Comparison of ENCODE assay signal across 1 cellular context in the genomic region with DNA sequence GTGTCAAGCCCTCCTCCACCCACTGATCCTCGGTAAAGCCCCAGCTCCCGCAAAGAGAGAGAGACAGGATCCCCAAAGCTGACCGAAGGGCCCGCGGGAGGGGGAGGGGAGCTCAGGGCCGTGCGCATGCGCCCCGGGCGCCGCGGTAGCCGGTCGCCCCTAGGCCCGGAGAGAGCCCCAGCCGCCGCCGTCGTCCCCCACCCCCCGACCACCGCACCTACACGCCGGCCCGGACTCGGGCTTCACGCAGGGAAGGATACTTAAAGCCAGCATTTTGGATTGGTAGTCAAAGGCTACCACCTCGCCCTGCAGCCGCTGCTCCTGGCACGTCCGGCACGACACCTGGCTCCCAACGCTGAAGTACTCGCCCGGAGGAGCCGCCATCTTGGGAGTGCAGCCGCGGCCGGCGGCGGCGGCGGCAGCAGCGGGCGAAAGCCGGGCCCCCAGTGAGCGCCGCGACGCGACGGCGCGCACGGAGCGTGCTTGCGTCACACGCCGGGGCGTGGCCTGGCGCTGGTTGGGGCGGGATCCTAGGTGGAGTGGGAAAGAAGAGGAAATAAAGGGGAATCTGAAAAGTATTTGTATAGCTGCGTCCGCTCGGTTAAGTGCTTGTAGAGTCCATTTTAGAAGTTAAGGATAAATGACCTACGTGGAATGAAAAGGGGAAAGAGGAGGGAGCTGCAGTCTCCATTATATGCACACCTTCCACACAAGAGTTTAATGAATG.
TF ChIP-seq lines count a peak whose summit lies in the region.

A gene (minus strand): TSS at position 468 of the 727 bp plus-strand sequence. CDS start 84 bp downstream, at position 384.

TF ChIP-seq in HepG2, 621 proteins besides CTCF, POLR2A, EP300 and RAD21 (continued from another document and continues in another):
- TF ChIP-seq MIER2 (CRISPR knock-in tag; IDR thresholded peaks at IDR 0.05) (0 out of 2 replicates have a peak, but pooled peaks have one; percentile 9), ZNF24 (IDR thresholded peaks at IDR 0.05) (0 out of 2 replicates have a peak, but pooled peaks have one; percentile 43), ZFP90 (CRISPR knock-in tag; IDR thresholded peaks at IDR 0.05; ENCODE audit: borderline replicate concordance) (peak; percentile 72; the same call in 1 of the 2 replicates), CBX1 (IDR thresholded peaks at IDR 0.05; ENCODE audit: low read depth) (no peak), YY1 (IDR thresholded peaks at IDR 0.05; ENCODE audit: insufficient read depth, insufficient replicate concordance, low read depth, low read length) (peak; percentile 96), RFX5 (IDR thresholded peaks at IDR 0.05; ENCODE audit: low read depth, low read length) (0 out of 2 replicates have a peak, but pooled peaks have one; percentile 10), TP53 (CRISPR knock-in tag; conservative IDR thresholded peaks at IDR 0.05) (0 out of 2 replicates have a peak, but pooled peaks have one; percentile 4), KDM5B (CRISPR knock-in tag; IDR thresholded peaks at IDR 0.05; ENCODE audit: borderline replicate concordance) (no peak), SKI (IDR thresholded peaks at IDR 0.05; ENCODE audit: partially characterized antibody) (peak; percentile 86), RBM22 (optimal IDR thresholded peaks at IDR 0.05; ENCODE audit: low read length) (no peak), RARG (CRISPR knock-in tag; IDR thresholded peaks at IDR 0.05; ENCODE audit: low read depth) (no peak; the same call in 1 of the 2 replicates), ZNF296 (CRISPR knock-in tag; conservative IDR thresholded peaks at IDR 0.05) (no peak), NRL (CRISPR knock-in tag; IDR thresholded peaks at IDR 0.05; ENCODE audit: borderline replicate concordance) (no peak; the same call in 1 of the 2 replicates), MAF1 (CRISPR knock-in tag; IDR thresholded peaks at IDR 0.05; ENCODE audit: borderline replicate concordance) (no peak), PRPF4 (IDR thresholded peaks at IDR 0.05; ENCODE audit: low read depth, low read length, poor library complexity, severe bottlenecking) (peak; percentile 57), ZNF274 (CRISPR knock-in tag; IDR thresholded peaks at IDR 0.05) (peak; percentile 46; the same call in 1 of the 2 replicates), ZNF34 (CRISPR knock-in tag; IDR thresholded peaks at IDR 0.05; ENCODE audit: borderline replicate concordance) (peak; percentile 86; the same call in 1 of the 2 replicates), MIER3 (CRISPR knock-in tag; IDR thresholded peaks at IDR 0.05; ENCODE audit: borderline replicate concordance) (peak; percentile 30; the same call in 1 of the 2 replicates), KLF11 (CRISPR knock-in tag; IDR thresholded peaks at IDR 0.05) (no peak), MAFK (conservative IDR thresholded peaks at IDR 0.05 in 1 of 2, IDR thresholded peaks at IDR 0.05 in 1 of 2; ENCODE audit: low read length in 2 of 2) (no peak), PAX8 (CRISPR knock-in tag; IDR thresholded peaks at IDR 0.05; ENCODE audit: borderline replicate concordance) (no peak), THYN1 (CRISPR knock-in tag; IDR thresholded peaks at IDR 0.05; ENCODE audit: borderline replicate concordance, low read depth) (no peak), ZNF746 (CRISPR knock-in tag; IDR thresholded peaks at IDR 0.05) (no peak; the same call in 1 of the 2 replicates), PCBP1 (IDR thresholded peaks at IDR 0.05; ENCODE audit: borderline replicate concordance, low read depth, low read length) (no peak), HOXA5 (CRISPR knock-in tag; IDR thresholded peaks at IDR 0.05) (peak; percentile 64; the same call in 1 of the 2 replicates), ZSCAN29 (CRISPR knock-in tag; conservative IDR thresholded peaks at IDR 0.05) (peak; percentile 65; the same call in 1 of the 2 replicates), ZNF776 (CRISPR knock-in tag; IDR thresholded peaks at IDR 0.05) (0 out of 2 replicates have a peak, but pooled peaks have one; percentile 76), NCOR1 (IDR thresholded peaks at IDR 0.05; ENCODE audit: borderline replicate concordance, low read length) (0 out of 2 replicates have a peak, but pooled peaks have one; percentile 5), FIP1L1 (IDR thresholded peaks at IDR 0.05; ENCODE audit: borderline replicate concordance, insufficient read depth, low read depth, low read length) (no peak)
- TF ChIP-seq, protein P1, sequence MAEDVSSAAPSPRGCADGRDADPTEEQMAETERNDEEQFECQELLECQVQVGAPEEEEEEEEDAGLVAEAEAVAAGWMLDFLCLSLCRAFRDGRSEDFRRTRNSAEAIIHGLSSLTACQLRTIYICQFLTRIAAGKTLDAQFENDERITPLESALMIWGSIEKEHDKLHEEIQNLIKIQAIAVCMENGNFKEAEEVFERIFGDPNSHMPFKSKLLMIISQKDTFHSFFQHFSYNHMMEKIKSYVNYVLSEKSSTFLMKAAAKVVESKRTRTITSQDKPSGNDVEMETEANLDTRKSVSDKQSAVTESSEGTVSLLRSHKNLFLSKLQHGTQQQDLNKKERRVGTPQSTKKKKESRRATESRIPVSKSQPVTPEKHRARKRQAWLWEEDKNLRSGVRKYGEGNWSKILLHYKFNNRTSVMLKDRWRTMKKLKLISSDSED (CRISPR knock-in tag; IDR thresholded peaks at IDR 0.05): no peak
- TF ChIP-seq, protein P2, sequence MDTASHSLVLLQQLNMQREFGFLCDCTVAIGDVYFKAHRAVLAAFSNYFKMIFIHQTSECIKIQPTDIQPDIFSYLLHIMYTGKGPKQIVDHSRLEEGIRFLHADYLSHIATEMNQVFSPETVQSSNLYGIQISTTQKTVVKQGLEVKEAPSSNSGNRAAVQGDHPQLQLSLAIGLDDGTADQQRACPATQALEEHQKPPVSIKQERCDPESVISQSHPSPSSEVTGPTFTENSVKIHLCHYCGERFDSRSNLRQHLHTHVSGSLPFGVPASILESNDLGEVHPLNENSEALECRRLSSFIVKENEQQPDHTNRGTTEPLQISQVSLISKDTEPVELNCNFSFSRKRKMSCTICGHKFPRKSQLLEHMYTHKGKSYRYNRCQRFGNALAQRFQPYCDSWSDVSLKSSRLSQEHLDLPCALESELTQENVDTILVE (CRISPR knock-in tag; IDR thresholded peaks at IDR 0.05): peak; percentile 85; the same call in 1 of the 2 replicates
- TF ChIP-seq, protein P3, sequence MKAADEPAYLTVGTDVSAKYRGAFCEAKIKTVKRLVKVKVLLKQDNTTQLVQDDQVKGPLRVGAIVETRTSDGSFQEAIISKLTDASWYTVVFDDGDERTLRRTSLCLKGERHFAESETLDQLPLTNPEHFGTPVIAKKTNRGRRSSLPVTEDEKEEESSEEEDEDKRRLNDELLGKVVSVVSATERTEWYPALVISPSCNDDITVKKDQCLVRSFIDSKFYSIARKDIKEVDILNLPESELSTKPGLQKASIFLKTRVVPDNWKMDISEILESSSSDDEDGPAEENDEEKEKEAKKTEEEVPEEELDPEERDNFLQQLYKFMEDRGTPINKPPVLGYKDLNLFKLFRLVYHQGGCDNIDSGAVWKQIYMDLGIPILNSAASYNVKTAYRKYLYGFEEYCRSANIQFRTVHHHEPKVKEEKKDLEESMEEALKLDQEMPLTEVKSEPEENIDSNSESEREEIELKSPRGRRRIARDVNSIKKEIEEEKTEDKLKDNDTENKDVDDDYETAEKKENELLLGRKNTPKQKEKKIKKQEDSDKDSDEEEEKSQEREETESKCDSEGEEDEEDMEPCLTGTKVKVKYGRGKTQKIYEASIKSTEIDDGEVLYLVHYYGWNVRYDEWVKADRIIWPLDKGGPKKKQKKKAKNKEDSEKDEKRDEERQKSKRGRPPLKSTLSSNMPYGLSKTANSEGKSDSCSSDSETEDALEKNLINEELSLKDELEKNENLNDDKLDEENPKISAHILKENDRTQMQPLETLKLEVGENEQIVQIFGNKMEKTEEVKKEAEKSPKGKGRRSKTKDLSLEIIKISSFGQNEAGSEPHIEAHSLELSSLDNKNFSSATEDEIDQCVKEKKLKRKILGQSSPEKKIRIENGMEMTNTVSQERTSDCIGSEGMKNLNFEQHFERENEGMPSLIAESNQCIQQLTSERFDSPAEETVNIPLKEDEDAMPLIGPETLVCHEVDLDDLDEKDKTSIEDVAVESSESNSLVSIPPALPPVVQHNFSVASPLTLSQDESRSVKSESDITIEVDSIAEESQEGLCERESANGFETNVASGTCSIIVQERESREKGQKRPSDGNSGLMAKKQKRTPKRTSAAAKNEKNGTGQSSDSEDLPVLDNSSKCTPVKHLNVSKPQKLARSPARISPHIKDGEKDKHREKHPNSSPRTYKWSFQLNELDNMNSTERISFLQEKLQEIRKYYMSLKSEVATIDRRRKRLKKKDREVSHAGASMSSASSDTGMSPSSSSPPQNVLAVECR (CRISPR knock-in tag; IDR thresholded peaks at IDR 0.05; ENCODE audit: borderline replicate concordance): peak; percentile 61; the same call in 1 of the 2 replicates
- TF ChIP-seq, protein P4, sequence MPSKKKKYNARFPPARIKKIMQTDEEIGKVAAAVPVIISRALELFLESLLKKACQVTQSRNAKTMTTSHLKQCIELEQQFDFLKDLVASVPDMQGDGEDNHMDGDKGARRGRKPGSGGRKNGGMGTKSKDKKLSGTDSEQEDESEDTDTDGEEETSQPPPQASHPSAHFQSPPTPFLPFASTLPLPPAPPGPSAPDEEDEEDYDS (CRISPR knock-in tag; IDR thresholded peaks at IDR 0.05): peak; percentile 83
- TF ChIP-seq, protein P5, sequence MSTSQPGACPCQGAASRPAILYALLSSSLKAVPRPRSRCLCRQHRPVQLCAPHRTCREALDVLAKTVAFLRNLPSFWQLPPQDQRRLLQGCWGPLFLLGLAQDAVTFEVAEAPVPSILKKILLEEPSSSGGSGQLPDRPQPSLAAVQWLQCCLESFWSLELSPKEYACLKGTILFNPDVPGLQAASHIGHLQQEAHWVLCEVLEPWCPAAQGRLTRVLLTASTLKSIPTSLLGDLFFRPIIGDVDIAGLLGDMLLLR (CRISPR knock-in tag; IDR thresholded peaks at IDR 0.05): peak; percentile 62; the same call in 1 of the 2 replicates
- TF ChIP-seq, protein P6, sequence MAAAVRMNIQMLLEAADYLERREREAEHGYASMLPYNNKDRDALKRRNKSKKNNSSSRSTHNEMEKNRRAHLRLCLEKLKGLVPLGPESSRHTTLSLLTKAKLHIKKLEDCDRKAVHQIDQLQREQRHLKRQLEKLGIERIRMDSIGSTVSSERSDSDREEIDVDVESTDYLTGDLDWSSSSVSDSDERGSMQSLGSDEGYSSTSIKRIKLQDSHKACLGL (CRISPR knock-in tag; IDR thresholded peaks at IDR 0.05): no peak
- TF ChIP-seq, protein P7, sequence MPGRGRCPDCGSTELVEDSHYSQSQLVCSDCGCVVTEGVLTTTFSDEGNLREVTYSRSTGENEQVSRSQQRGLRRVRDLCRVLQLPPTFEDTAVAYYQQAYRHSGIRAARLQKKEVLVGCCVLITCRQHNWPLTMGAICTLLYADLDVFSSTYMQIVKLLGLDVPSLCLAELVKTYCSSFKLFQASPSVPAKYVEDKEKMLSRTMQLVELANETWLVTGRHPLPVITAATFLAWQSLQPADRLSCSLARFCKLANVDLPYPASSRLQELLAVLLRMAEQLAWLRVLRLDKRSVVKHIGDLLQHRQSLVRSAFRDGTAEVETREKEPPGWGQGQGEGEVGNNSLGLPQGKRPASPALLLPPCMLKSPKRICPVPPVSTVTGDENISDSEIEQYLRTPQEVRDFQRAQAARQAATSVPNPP (CRISPR knock-in tag; IDR thresholded peaks at IDR 0.05): peak; percentile 40; the same call in 1 of the 2 replicates
- TF ChIP-seq, protein P8, sequence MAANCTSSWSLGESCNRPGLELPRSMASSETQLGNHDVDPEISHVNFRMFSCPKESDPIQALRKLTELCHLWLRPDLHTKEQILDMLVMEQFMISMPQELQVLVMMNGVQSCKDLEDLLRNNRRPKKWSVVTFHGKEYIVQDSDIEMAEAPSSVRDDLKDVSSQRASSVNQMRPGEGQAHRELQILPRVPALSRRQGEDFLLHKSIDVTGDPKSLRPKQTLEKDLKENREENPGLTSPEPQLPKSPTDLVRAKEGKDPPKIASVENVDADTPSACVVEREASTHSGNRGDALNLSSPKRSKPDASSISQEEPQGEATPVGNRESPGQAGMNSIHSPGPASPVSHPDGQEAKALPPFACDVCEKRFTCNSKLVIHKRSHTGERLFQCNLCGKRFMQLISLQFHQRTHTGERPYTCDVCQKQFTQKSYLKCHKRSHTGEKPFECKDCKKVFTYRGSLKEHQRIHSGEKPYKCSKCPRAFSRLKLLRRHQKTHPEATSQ (CRISPR knock-in tag; IDR thresholded peaks at IDR 0.05; ENCODE audit: borderline replicate concordance): no peak; the same call in 1 of the 2 replicates
- TF ChIP-seq, protein P9, sequence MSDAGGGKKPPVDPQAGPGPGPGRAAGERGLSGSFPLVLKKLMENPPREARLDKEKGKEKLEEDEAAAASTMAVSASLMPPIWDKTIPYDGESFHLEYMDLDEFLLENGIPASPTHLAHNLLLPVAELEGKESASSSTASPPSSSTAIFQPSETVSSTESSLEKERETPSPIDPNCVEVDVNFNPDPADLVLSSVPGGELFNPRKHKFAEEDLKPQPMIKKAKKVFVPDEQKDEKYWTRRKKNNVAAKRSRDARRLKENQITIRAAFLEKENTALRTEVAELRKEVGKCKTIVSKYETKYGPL (CRISPR knock-in tag; IDR thresholded peaks at IDR 0.05): no peak; the same call in 1 of the 2 replicates
- TF ChIP-seq, protein P10, sequence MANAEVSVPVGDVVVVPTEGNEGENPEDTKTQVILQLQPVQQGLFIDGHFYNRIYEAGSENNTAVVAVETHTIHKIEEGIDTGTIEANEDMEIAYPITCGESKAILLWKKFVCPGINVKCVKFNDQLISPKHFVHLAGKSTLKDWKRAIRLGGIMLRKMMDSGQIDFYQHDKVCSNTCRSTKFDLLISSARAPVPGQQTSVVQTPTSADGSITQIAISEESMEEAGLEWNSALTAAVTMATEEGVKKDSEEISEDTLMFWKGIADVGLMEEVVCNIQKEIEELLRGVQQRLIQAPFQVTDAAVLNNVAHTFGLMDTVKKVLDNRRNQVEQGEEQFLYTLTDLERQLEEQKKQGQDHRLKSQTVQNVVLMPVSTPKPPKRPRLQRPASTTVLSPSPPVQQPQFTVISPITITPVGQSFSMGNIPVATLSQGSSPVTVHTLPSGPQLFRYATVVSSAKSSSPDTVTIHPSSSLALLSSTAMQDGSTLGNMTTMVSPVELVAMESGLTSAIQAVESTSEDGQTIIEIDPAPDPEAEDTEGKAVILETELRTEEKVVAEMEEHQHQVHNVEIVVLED (CRISPR knock-in tag; IDR thresholded peaks at IDR 0.05; ENCODE audit: borderline replicate concordance): peak; percentile 98
- TF ChIP-seq, protein P11, sequence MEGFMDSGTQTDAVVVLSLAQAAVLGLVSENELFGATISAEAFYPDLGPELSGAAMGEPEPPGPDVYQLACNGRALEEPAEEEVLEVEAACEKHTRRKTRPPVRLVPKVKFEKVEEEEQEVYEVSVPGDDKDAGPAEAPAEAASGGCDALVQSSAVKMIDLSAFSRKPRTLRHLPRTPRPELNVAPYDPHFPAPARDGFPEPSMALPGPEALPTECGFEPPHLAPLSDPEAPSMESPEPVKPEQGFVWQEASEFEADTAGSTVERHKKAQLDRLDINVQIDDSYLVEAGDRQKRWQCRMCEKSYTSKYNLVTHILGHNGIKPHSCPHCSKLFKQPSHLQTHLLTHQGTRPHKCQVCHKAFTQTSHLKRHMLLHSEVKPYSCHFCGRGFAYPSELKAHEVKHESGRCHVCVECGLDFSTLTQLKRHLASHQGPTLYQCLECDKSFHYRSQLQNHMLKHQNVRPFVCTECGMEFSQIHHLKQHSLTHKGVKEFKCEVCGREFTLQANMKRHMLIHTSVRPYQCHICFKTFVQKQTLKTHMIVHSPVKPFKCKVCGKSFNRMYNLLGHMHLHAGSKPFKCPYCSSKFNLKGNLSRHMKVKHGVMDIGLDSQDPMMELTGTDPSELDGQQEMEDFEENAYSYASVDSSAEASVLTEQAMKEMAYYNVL (CRISPR knock-in tag; IDR thresholded peaks at IDR 0.05; ENCODE audit: borderline replicate concordance): no peak; the same call in 1 of the 2 replicates
